9 cellular contexts compared by ENCODE assay signal in the genomic region with DNA sequence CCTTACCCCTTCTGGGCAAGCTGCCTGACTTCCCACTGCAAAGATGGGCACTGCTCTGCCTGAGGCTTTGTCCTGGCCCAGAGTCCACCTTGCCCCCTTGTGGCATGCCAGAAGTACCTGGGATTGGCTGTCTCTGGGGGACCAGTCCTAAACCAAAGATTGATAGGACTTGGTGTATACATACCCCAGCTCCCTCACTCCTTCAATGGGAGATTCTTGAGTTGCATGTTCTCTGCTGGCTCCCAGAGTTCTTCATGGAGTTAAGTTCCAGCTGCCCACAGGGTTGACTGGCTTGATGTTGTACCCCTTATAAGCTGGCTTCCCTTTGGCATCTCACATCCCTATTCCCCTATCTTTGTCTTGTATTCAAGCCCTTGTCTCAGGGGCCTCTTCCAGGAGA.
"Had no signal": no experiment of that assay in that cellular context is flagged by ENCODE, and none has a peak within 500 bp of the region (broad histone marks: within the 10 kb centered on the region; RNA-seq: fewer than 3 reads in every experiment).

No MANE protein-coding gene starts in this region.

- H3K36me3 ChIP-seq: HAP-1 had no signal

- H3K27ac Mint-ChIP-seq: GM23338, H9, HFFc6 had no signal

- H3K27ac ChIP-seq: GM23248 had no signal

- ATAC-seq: GM23338, HCT116 had no signal

- H2AFZ ChIP-seq: GM23248, GM23338 had no signal

- H3K4me3 ChIP-seq: GM23248, GM23338, HAP-1 had no signal

- H3K4me1 ChIP-seq: HAP-1 had no signal

- H3K4me1 Mint-ChIP-seq: GM23338 had no signal

- H3K4me3 Mint-ChIP-seq: GM23338, H9, HFFc6 had no signal

- H3K9ac ChIP-seq: GM23248 had no signal

- H3K9me3 ChIP-seq: HAP-1 had no signal

- H3K4me2 ChIP-seq: GM23338 had no signal

- DNase-seq: GM23248, GOT3, H7, H9, HCEC 1CT, HFFc6 had no signal
